ENCODE assay signal across 7 cellular contexts in the genomic region with DNA sequence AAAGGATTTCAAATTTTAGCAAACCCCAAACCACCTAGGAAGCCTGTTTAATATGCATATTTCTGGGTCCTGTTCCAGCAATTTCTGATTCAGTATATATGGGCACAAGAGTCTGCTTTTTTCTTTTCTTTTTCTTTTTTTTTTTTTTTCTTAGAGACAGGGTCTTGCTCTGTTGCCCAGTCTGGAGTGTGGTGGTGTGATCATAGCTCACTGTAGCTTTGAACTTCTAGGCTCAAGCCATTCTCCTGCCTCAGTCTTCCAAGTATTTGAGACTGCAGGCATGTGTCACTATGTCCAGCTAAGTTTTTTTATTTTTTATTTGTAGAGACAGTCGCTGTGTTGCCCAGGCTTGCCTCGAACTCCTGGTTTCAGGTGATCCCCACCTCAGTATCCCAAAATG.
"Had no signal": no experiment of that assay in that cellular context is flagged by ENCODE, and none has a peak within 500 bp of the region (broad histone marks: within the 10 kb centered on the region; RNA-seq: fewer than 3 reads in every experiment).

No MANE protein-coding gene starts in this region.

- H3K27me3 Mint-ChIP-seq: IgD-negative memory B cell had no signal

- H3K4me2 ChIP-seq: KMS-11 had no signal

- H3K9me3 Mint-ChIP-seq: IgD-negative memory B cell had no signal

- H3K9ac ChIP-seq: KMS-11 had no signal

- FAIRE-seq: HTR-8/SVneo had no signal

- H3K27ac ChIP-seq: HL-60, KMS-11 had no signal

- DNase-seq: IMR-90, KBM-7, KG1 had no signal

- H3K4me3 Mint-ChIP-seq: IgD-negative memory B cell had no signal
